In genomic region chr3:184222521-184222920, GRCh38 we compare ENCODE assay signal across 27 cellular contexts. TPM values are rescaled to one million over a fixed set of nuclear protein-coding genes. Genes with fewer than 3 reads are reported as not detected.
"Had no signal": no experiment of that assay in that cellular context is flagged by ENCODE, and none has a peak within 500 bp of the region (broad histone marks: within the 10 kb centered on the region; RNA-seq: fewer than 3 reads in every experiment).

No MANE protein-coding gene starts in this region.

- H3K4me3 ChIP-seq: MG63, SJCRH30 had no signal

- H3K36me3 ChIP-seq: MG63, SJCRH30 had no signal

- FAIRE-seq: HTR-8/SVneo had no signal

- DNase-seq: KBM-7, MG63, NCI-H1092, NCI-H1105 treated with DMSO at 0.1 percent for 48 hours, NCI-H1417 treated with DMSO at 0.1 percent for 48 hours, NCI-H146, NCI-H1694 treated with DMSO at 0.1 percent for 48 hours, NCI-H1930, NCI-H2081, NCI-H2107, NCI-H2171, NCI-H226, NCI-H446, NCI-H510A, NCI-H524 treated with DMSO at 0.1 percent for 48 hours, NCI-H69, NCI-H774, SHP77 treated with DMSO at 0.1 percent for 48 hours, SJCRH30, T-helper 1 cell had no signal

- ATAC-seq: Panc1, Right ventricle myocardium inferior, SK-N-SH treated with all-trans-retinoic acid at 6 μM for 48 hours had no signal

- H3K4me1 ChIP-seq: SJCRH30 had no signal

- H3K9me3 ChIP-seq: MG63, SJCRH30 had no signal

- H3K27ac ChIP-seq: HL-60, SJCRH30 had no signal

- H3K27me3 ChIP-seq: SJCRH30 had no signal

RNA-seq across cellular contexts. Expression of gene VWA5B2, which starts 6.9 kb away (rescaled TPM):
- total RNA-seq: LHCN-M2, Right ventricle myocardium inferior, RPMI7951 had no signal

RNA-seq across cellular contexts. Expression of gene CAMK2N2, which starts 38.8 kb away (rescaled TPM):
- total RNA-seq: Right ventricle myocardium inferior had no signal
